In genomic region chr7:155297517-155298287, GRCh38 we compare ENCODE assay signal across 1 cellular context.
A peak's percentile ranks its signal among the peaks of the same experiment; 100 is the strongest.
TF ChIP-seq lines count a peak whose summit lies in the region.

INSIG1 (plus strand) TSS chr7:155297878; CDS start chr7:155298286, 408 bp downstream.

TF ChIP-seq in SK-N-SH, 30 proteins besides CTCF, POLR2A, EP300 and RAD21 (continued from another document):
- no peak for TF ChIP-seq ZBTB33 (IDR thresholded peaks at IDR 0.05; ENCODE audit: borderline replicate concordance, low read depth)
- TF ChIP-seq GABPA (IDR thresholded peaks at IDR 0.05; ENCODE audit: low read depth) = no peak
- no peak for TF ChIP-seq RCOR1 (IDR thresholded peaks at IDR 0.05; ENCODE audit: low read length)
- peak; percentile 32 for TF ChIP-seq POLR2AphosphoS5 (IDR thresholded peaks at IDR 0.05; ENCODE audit: low read depth, low read length)
- no peak for TF ChIP-seq MEF2A (IDR thresholded peaks at IDR 0.05; ENCODE audit: borderline replicate concordance, low read depth)
- TF ChIP-seq JUND (IDR thresholded peaks at IDR 0.05) = no peak
- TF ChIP-seq PBX3 (IDR thresholded peaks at IDR 0.05) = no peak
- TF ChIP-seq TCF12 (IDR thresholded peaks at IDR 0.05) = no peak
- TF ChIP-seq, protein P1, sequence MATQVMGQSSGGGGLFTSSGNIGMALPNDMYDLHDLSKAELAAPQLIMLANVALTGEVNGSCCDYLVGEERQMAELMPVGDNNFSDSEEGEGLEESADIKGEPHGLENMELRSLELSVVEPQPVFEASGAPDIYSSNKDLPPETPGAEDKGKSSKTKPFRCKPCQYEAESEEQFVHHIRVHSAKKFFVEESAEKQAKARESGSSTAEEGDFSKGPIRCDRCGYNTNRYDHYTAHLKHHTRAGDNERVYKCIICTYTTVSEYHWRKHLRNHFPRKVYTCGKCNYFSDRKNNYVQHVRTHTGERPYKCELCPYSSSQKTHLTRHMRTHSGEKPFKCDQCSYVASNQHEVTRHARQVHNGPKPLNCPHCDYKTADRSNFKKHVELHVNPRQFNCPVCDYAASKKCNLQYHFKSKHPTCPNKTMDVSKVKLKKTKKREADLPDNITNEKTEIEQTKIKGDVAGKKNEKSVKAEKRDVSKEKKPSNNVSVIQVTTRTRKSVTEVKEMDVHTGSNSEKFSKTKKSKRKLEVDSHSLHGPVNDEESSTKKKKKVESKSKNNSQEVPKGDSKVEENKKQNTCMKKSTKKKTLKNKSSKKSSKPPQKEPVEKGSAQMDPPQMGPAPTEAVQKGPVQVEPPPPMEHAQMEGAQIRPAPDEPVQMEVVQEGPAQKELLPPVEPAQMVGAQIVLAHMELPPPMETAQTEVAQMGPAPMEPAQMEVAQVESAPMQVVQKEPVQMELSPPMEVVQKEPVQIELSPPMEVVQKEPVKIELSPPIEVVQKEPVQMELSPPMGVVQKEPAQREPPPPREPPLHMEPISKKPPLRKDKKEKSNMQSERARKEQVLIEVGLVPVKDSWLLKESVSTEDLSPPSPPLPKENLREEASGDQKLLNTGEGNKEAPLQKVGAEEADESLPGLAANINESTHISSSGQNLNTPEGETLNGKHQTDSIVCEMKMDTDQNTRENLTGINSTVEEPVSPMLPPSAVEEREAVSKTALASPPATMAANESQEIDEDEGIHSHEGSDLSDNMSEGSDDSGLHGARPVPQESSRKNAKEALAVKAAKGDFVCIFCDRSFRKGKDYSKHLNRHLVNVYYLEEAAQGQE (IDR thresholded peaks at IDR 0.05; ENCODE audit: low read depth, low read length) = no peak
- TF ChIP-seq TEAD4 (IDR thresholded peaks at IDR 0.05; ENCODE audit: borderline replicate concordance, insufficient read depth) = no peak
TF ChIP-seq in SK-N-SH: peak in this region for 9.
